In the genomic region with DNA sequence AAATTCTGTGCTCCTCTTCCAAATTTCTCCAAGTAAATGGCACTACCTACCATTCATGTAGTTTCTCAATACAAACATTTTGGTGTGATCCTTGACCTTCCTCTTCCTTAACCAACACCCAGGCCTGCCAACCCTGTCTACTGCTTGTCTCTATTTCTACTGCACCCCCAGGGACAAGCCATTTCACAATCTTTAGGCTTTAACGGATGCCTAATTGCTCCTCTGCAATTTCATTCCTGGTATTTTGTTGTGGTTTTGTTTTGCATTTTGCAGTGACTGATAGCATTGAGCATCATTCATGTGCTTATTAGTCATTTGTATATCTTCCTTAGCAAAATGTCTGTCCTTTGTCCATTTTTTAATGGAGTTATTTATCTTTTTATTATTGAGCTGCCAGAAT, we compare ENCODE assay signal across 16 cellular contexts. TPM values are rescaled to one million over a fixed set of nuclear protein-coding genes. Genes with fewer than 3 reads are reported as not detected.
DNase-seq lines count a peak whose midpoint lies in the region; ATAC-seq and TF ChIP-seq lines count a peak whose summit lies in the region.
"Had no signal": no experiment of that assay in that cellular context is flagged by ENCODE, and none has a peak within 500 bp of the region (broad histone marks: within the 10 kb centered on the region; RNA-seq: fewer than 3 reads in every experiment).

No MANE protein-coding gene starts in this region.

- H3K27me3 ChIP-seq in ACC112 (ENCODE audit: insufficient read depth, low read length) = no peaks in the 10 kb centered on the region
- H3K27me3 ChIP-seq: BLaER1, Peyer's patch had no signal

- H3K4me3 ChIP-seq in ACC112 (ENCODE audit: low read depth, low read length) = peak overlapping the region; percentile 15; the same call in 1 of the 2 replicates
- H3K4me3 ChIP-seq in fibroblast of the aortic adventitia (ENCODE audit: low read depth, low read length) = no peak overlapping the region
- H3K4me3 ChIP-seq: BLaER1, Peyer's patch had no signal

- H3K4me1 ChIP-seq in ACC112 (ENCODE audit: control insufficient read depth, insufficient read depth, low read length, unreplicated experiment) = peaks cover 25% of the 10 kb centered on the region
- H3K4me1 ChIP-seq: BLaER1, Peyer's patch had no signal

- peak overlapping the region; percentile 68 for H3K27ac ChIP-seq in ACC112 (ENCODE audit: low read depth, low read length)
- H3K27ac ChIP-seq: BLaER1, KMS-11, Peyer's patch, WERI-Rb-1 had no signal

- peaks cover 22% of the 10 kb centered on the region for H3K36me3 ChIP-seq in ACC112 (ENCODE audit: insufficient read depth, low read length)
- H3K36me3 ChIP-seq: BLaER1, Peyer's patch, WERI-Rb-1 had no signal

- peaks cover 22% of the 10 kb centered on the region for H3K79me2 ChIP-seq in ACC112 (ENCODE audit: control insufficient read depth, insufficient read depth, low read length, unreplicated experiment)

- ATAC-seq in left lobe of liver = no peak
- ATAC-seq: stimulated activated effector memory CD8-positive, alpha-beta T cell treated with anti-CD3 and anti-CD28 coated beads, Interleukin-12 subunit alpha, Interleukin-12 subunit beta, amount 100 ng/mL, for 72 hours had no signal

- TF ChIP-seq CTCF in fibroblast of the aortic adventitia (IDR thresholded peaks at IDR 0.05; ENCODE audit: insufficient read depth, low read length) = no peak

- DNase-seq in HCEC 1CT (peak; percentile 94), SKM-1 treated with dmso at 0.1 percent for 144 hours (lab: John Stamatoyannopoulos, UW; ENCODE audit: unreplicated experiment) (peak; percentile 62), fibroblast of the aortic adventitia (ENCODE audit: low read depth) (peak; percentile 71), mesenteric fat pad (ENCODE audit: low spot score) (no peak), left lobe of liver (ENCODE audit: low spot score) (no peak), glomerular visceral epithelial cell (ENCODE audit: extremely low spot score) (no peak)
- no peak for DNase-seq in stimulated activated CD4-positive, alpha-beta T cell treated with anti-CD3 and anti-CD28 coated beads, Interleukin-12 subunit alpha, Interleukin-12 subunit beta, amount 100 ng/mL, for 4 hours
- DNase-seq: NCI-H2171 treated with DMSO at 0.1 percent for 48 hours, Peyer's patch, posterior cingulate gyrus, WERI-Rb-1 had no signal

- no peak overlapping the region for H2AFZ ChIP-seq in ACC112 (ENCODE audit: low read length, unreplicated experiment)

RNA-seq across cellular contexts. Expression of a gene that starts 10.0 kb away (rescaled TPM):
- total RNA-seq in fibroblast of the aortic adventitia (ENCODE audit: low replicate concordance) (150 and 228 TPM in 2 replicates), mesenteric fat pad (24.7 TPM), left lobe of liver (0.58 TPM)
- total RNA-seq: G401 had no signal

Comparison
In these comparisons a context has a peak if more than half of its experiments do, and no peak if none do; other contexts are left out.
1. DNase-seq: peak in HCEC 1CT (single experiment), SKM-1 treated with dmso at 0.1 percent for 144 hours (single experiment) and fibroblast of the aortic adventitia (single experiment); none in stimulated activated CD4-positive, alpha-beta T cell treated with anti-CD3 and anti-CD28 coated beads, Interleukin-12 subunit alpha, Interleukin-12 subunit beta, amount 100 ng/mL, for 4 hours (single experiment), mesenteric fat pad (single experiment), left lobe of liver (single experiment) and glomerular visceral epithelial cell (single experiment).
2. RNA of a gene that starts 10.0 kb away (total RNA-seq): 150 to 228 TPM in fibroblast of the aortic adventitia and 24.7 TPM in mesenteric fat pad (single experiment); 0.58 TPM in left lobe of liver (single experiment); every median in the first group is over 10 times any median in the second.